In the genomic region with DNA sequence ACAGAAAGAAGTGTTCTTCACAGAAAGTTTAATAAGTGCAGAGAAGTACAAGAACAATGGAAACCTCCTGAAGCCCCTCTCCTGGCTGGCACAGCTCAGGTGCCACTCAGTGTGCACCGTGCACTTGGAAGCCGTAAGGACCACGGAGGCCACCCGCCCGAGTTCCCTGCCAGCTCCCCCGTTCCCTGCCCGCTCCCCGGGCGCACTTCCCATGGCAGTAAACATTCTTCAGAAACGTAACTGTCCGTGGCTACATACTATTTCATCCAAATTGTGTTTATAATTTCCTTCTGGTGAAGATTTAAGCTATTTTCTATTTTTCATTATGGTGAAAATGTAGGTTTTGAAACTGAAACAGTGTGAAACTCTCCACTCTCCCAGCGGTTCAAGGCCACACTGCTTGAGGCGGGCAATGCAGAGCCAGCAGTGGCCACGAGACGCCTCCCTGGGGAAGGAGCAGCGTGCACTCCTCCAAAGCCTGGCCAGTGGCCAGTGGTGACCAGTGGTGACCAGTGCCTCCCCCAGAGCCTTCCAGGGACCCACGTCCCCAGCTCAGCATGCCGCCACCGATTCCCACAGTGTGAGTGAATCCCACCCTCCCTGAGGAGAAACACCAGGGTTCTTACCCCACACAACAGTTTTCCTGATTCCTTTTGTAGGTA, we compare ENCODE assay signal across 1 cellular context.
TF ChIP-seq lines count a peak whose summit lies in the region.

No MANE protein-coding gene starts in this region.

TF ChIP-seq in GM23338, 12 proteins besides CTCF, POLR2A, EP300 and RAD21 (continued from another document):
- TF ChIP-seq, protein P1, sequence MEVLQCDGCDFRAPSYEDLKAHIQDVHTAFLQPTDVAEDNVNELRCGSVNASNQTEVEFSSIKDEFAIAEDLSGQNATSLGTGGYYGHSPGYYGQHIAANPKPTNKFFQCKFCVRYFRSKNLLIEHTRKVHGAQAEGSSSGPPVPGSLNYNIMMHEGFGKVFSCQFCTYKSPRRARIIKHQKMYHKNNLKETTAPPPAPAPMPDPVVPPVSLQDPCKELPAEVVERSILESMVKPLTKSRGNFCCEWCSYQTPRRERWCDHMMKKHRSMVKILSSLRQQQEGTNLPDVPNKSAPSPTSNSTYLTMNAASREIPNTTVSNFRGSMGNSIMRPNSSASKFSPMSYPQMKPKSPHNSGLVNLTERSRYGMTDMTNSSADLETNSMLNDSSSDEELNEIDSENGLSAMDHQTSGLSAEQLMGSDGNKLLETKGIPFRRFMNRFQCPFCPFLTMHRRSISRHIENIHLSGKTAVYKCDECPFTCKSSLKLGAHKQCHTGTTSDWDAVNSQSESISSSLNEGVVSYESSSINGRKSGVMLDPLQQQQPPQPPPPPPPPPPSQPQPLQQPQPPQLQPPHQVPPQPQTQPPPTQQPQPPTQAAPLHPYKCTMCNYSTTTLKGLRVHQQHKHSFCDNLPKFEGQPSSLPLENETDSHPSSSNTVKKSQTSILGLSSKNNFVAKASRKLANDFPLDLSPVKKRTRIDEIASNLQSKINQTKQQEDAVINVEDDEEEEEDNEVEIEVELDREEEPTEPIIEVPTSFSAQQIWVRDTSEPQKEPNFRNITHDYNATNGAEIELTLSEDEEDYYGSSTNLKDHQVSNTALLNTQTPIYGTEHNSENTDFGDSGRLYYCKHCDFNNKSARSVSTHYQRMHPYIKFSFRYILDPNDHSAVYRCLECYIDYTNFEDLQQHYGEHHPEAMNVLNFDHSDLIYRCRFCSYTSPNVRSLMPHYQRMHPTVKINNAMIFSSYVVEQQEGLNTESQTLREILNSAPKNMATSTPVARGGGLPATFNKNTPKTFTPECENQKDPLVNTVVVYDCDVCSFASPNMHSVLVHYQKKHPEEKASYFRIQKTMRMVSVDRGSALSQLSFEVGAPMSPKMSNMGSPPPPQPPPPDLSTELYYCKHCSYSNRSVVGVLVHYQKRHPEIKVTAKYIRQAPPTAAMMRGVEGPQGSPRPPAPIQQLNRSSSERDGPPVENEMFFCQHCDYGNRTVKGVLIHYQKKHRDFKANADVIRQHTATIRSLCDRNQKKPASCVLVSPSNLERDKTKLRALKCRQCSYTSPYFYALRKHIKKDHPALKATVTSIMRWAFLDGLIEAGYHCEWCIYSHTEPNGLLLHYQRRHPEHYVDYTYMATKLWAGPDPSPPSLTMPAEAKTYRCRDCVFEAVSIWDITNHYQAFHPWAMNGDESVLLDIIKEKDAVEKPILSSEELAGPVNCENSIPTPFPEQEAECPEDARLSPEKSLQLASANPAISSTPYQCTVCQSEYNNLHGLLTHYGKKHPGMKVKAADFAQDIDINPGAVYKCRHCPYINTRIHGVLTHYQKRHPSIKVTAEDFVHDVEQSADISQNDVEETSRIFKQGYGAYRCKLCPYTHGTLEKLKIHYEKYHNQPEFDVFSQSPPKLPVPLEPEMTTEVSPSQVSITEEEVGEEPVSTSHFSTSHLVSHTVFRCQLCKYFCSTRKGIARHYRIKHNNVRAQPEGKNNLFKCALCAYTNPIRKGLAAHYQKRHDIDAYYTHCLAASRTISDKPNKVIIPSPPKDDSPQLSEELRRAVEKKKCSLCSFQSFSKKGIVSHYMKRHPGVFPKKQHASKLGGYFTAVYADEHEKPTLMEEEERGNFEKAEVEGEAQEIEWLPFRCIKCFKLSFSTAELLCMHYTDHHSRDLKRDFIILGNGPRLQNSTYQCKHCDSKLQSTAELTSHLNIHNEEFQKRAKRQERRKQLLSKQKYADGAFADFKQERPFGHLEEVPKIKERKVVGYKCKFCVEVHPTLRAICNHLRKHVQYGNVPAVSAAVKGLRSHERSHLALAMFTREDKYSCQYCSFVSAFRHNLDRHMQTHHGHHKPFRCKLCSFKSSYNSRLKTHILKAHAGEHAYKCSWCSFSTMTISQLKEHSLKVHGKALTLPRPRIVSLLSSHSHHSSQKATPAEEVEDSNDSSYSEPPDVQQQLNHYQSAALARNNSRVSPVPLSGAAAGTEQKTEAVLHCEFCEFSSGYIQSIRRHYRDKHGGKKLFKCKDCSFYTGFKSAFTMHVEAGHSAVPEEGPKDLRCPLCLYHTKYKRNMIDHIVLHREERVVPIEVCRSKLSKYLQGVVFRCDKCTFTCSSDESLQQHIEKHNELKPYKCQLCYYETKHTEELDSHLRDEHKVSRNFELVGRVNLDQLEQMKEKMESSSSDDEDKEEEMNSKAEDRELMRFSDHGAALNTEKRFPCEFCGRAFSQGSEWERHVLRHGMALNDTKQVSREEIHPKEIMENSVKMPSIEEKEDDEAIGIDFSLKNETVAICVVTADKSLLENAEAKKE (CRISPR knock-in tag; IDR thresholded peaks at IDR 0.05), result no peak
- TF ChIP-seq STAT1 (IDR thresholded peaks at IDR 0.05; ENCODE audit: unreplicated experiment) (no peak), NANOG (IDR thresholded peaks at IDR 0.05; ENCODE audit: borderline replicate concordance) (no peak), CREB1 (CRISPR knock-in tag; IDR thresholded peaks at IDR 0.05; ENCODE audit: low read depth) (no peak)
TF ChIP-seq in GM23338: peak in this region for 0.
